16 cellular contexts compared by ENCODE assay signal in genomic region chr1:185319152-185319501, GRCh38. TPM values are rescaled to one million over a fixed set of nuclear protein-coding genes. Genes with fewer than 3 reads are reported as not detected.
DNase-seq lines count a peak whose midpoint lies in the region; ATAC-seq, FAIRE-seq and TF ChIP-seq lines count a peak whose summit lies in the region.
"Had no signal": no experiment of that assay in that cellular context is flagged by ENCODE, and none has a peak within 500 bp of the region (broad histone marks: within the 10 kb centered on the region; RNA-seq: fewer than 3 reads in every experiment).

No MANE protein-coding gene starts in this region.

- H3K27ac ChIP-seq in A549 (no peak overlapping the region), uterus (peak overlapping the region in 1 of 2 donors; percentile 95)
- H3K27ac ChIP-seq in CD4-positive, alpha-beta T cell (ENCODE audit: low read depth, low read length) = no peak overlapping the region
- H3K27ac ChIP-seq: cardiac muscle cell, WERI-Rb-1 had no signal

- no peaks in the 10 kb centered on the region for H3K36me3 ChIP-seq in uterus
- H3K36me3 ChIP-seq: cardiac muscle cell had no signal

- H3K4me3 ChIP-seq in A549 (no peak overlapping the region), uterus (no peak overlapping the region)
- H3K4me3 ChIP-seq: cardiac muscle cell had no signal

- ATAC-seq in A549 = no peak
- ATAC-seq in CD4-positive, alpha-beta T cell (ENCODE audit: poor library complexity) = no peak
- no peak for ATAC-seq in T-helper 17 cell
- ATAC-seq in natural killer cell = no peak

- no peaks in the 10 kb centered on the region for H3K27me3 Mint-ChIP-seq in CD4-positive, alpha-beta T cell
- H3K27me3 Mint-ChIP-seq in T-helper 17 cell (no peaks in the 10 kb centered on the region), natural killer cell (ENCODE audit: low read depth in 2 of 2) (no peaks in the 10 kb centered on the region)

- POLR2A ChIA-PET in A549 (lab: Yijun Ruan, JAX) = no interaction called here
- POLR2A ChIA-PET in CD4-positive, alpha-beta T cell (lab: Charles Lee) = interaction anchor here (2.8 to 4.3 kb wide), 2 partner anchors 19 to 360 kb away, joined by 40 to 44 read pairs; no protein-coding TSS in a partner anchor

- CTCF ChIA-PET in A549 (lab: Yijun Ruan, JAX) = interaction anchor here (0.7 to 4.9 kb wide), 3 partner anchors 276 to 362 kb away, joined by 4 to 30 read pairs (median 23); no protein-coding TSS in a partner anchor
- CTCF ChIA-PET in CD4-positive, alpha-beta T cell (lab: Charles Lee) = interaction anchor here (2.8 kb wide), 1 partner anchor 351 kb away, joined by 17 read pairs; no protein-coding TSS in a partner anchor

- peaks cover 31% of the 10 kb centered on the region for H3K36me3 Mint-ChIP-seq in CD4-positive, alpha-beta T cell (ENCODE audit: low read depth)
- H3K36me3 Mint-ChIP-seq in T-helper 17 cell (ENCODE audit: low read depth) (peaks cover 9% of the 10 kb centered on the region), natural killer cell (no peaks in the 10 kb centered on the region)

- no peak for TF ChIP-seq POLR2A in A549 (IDR thresholded peaks at IDR 0.05; ENCODE audit: low read length)
- TF ChIP-seq POLR2A in uterus (IDR thresholded peaks at IDR 0.05) = no peak

- 62% methylated on average over 1 of the region's 1 CpG for WGBS in A549 (ENCODE audit: missing lambda C conversion rate)

- H3K4me3 Mint-ChIP-seq in CD4-positive, alpha-beta T cell = no peak overlapping the region
- H3K4me3 Mint-ChIP-seq in T-helper 17 cell (peak overlapping the region; percentile 9), natural killer cell (no peak overlapping the region)
- H3K4me3 Mint-ChIP-seq: activated naive CD4-positive, alpha-beta T cell treated with anti-CD3 and anti-CD28 coated beads for 36 hours had no signal

- intact Hi-C loops in CD4-positive, alpha-beta T cell (cut with DNase I, micrococcal nuclease) = loop anchor here (2.0 to 10.0 kb wide), 9 partner anchors 20 to 1058 kb away; partner anchors contain the start of genes EDEM3 (in 1 of the 2), ODR4 (in 1 of the 2), RNF2 (in 1 of the 2) and TPR (in 1 of the 2)
- intact Hi-C loops in natural killer cell (cut with micrococcal nuclease) = loop anchor here (5.0 to 10.0 kb wide), 5 partner anchors 53 to 1056 kb away; partner anchors contain the start of genes NIBAN1, ODR4 and TPR
- intact Hi-C loops in uterus (cut with DNase I; ENCODE audit: low total_unique reads) = no loop called here

- H3K9me3 ChIP-seq in A549 (no peaks in the 10 kb centered on the region), T-helper 17 cell (ENCODE audit: control insufficient read depth, low read length, poor library complexity, severe bottlenecking) (no peaks in the 10 kb centered on the region), uterus (no peaks in the 10 kb centered on the region)
- H3K9me3 ChIP-seq in CD4-positive, alpha-beta T cell (ENCODE audit: control insufficient read depth, low read length) = no peaks in the 10 kb centered on the region

- DNase-seq in A549 (ENCODE audit: low read depth in 1 of 2, low spot score in 1 of 2) (no peak), T-helper 17 cell (no peak), natural killer cell (no peak), NCI-H69 (lab: John Stamatoyannopoulos, UW) (no peak), uterus (no peak), NCI-H146 (lab: John Stamatoyannopoulos, UW) (no peak)
- no peak for DNase-seq in CD4-positive, alpha-beta T cell
- DNase-seq: activated naive CD4-positive, alpha-beta T cell treated with anti-CD3 and anti-CD28 coated beads for 36 hours; DMS53; effector CD4-positive, alpha-beta T cell; mammary epithelial cell; NCI-H2081 treated with DMSO at 0.1 percent for 48 hours; NCI-H82; WERI-Rb-1 had no signal

- no peak for TF ChIP-seq CTCF in A549 (IDR thresholded peaks at IDR 0.05)
- no peak for TF ChIP-seq CTCF in CD4-positive, alpha-beta T cell (IDR thresholded peaks at IDR 0.05)
- no peak for TF ChIP-seq CTCF in natural killer cell (IDR thresholded peaks at IDR 0.05)
- no peak for TF ChIP-seq CTCF in uterus (IDR thresholded peaks at IDR 0.05)

- FAIRE-seq in A549 (lab: Jason Lieb, UNC) = no peak
- FAIRE-seq: islet of Langerhans had no signal

- no peak for TF ChIP-seq EP300 in A549 (IDR thresholded peaks at IDR 0.05)

- no peak for TF ChIP-seq RAD21 in A549 (conservative IDR thresholded peaks at IDR 0.05 in 1 of 2, IDR thresholded peaks at IDR 0.05 in 1 of 2)

- H3K27me3 ChIP-seq in CD4-positive, alpha-beta T cell (ENCODE audit: control insufficient read depth, insufficient read depth, low read length) = no peaks in the 10 kb centered on the region
- H3K27me3 ChIP-seq in uterus = no peaks in the 10 kb centered on the region
- H3K27me3 ChIP-seq: cardiac muscle cell had no signal

- H3K4me2 ChIP-seq in A549 = 0 out of 3 replicates have a peak overlapping the region, but pooled peaks have one; percentile 80

- H3K4me1 Mint-ChIP-seq in CD4-positive, alpha-beta T cell (ENCODE audit: low read depth) = peaks cover 35% of the 10 kb centered on the region
- peaks cover 22% of the 10 kb centered on the region for H3K4me1 Mint-ChIP-seq in T-helper 17 cell
- H3K4me1 Mint-ChIP-seq in natural killer cell = peaks cover 35 to 39% of the 10 kb centered on the region in 2 donors

- no peaks in the 10 kb centered on the region for H3K9me3 Mint-ChIP-seq in CD4-positive, alpha-beta T cell
- H3K9me3 Mint-ChIP-seq in natural killer cell = no peaks in the 10 kb centered on the region

- peak overlapping the region; percentile 98 for H3K27ac Mint-ChIP-seq in CD4-positive, alpha-beta T cell
- H3K27ac Mint-ChIP-seq in T-helper 17 cell (no peak overlapping the region), natural killer cell (peak overlapping the region; percentile 98 to 99)
- H3K27ac Mint-ChIP-seq: activated naive CD4-positive, alpha-beta T cell treated with anti-CD3 and anti-CD28 coated beads for 36 hours had no signal

- H3K4me1 ChIP-seq in A549 = peaks cover 30% of the 10 kb centered on the region
- H3K4me1 ChIP-seq in uterus = peaks cover 7 to 10% of the 10 kb centered on the region in 2 donors

TF ChIP-seq in A549, 52 proteins besides CTCF, POLR2A, EP300 and RAD21:
- TF ChIP-seq NPAS2 (CRISPR knock-in tag; IDR thresholded peaks at IDR 0.05; ENCODE audit: borderline replicate concordance) = no peak
- no peak for TF ChIP-seq ESRRA (IDR thresholded peaks at IDR 0.05; ENCODE audit: borderline replicate concordance, low read length)
- TF ChIP-seq BCL3 (IDR thresholded peaks at IDR 0.05) = no peak
- no peak for TF ChIP-seq SREBF2 (IDR thresholded peaks at IDR 0.05)
- no peak for TF ChIP-seq PHF8 (IDR thresholded peaks at IDR 0.05; ENCODE audit: borderline replicate concordance, low read depth)
- TF ChIP-seq SMC3 (IDR thresholded peaks at IDR 0.05) = no peak
- TF ChIP-seq CHD2 (IDR thresholded peaks at IDR 0.05; ENCODE audit: low read length, partially characterized antibody) = no peak
- TF ChIP-seq TFCP2L1 (CRISPR knock-in tag; IDR thresholded peaks at IDR 0.05) = no peak
- TF ChIP-seq, protein P1, sequence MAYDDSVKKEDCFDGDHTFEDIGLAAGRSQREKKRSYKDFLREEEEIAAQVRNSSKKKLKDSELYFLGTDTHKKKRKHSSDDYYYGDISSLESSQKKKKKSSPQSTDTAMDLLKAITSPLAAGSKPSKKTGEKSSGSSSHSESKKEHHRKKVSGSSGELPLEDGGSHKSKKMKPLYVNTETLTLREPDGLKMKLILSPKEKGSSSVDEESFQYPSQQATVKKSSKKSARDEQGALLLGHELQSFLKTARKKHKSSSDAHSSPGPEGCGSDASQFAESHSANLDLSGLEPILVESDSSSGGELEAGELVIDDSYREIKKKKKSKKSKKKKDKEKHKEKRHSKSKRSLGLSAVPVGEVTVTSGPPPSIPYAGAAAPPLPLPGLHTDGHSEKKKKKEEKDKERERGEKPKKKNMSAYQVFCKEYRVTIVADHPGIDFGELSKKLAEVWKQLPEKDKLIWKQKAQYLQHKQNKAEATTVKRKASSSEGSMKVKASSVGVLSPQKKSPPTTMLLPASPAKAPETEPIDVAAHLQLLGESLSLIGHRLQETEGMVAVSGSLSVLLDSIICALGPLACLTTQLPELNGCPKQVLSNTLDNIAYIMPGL (CRISPR knock-in tag; IDR thresholded peaks at IDR 0.05; ENCODE audit: borderline replicate concordance) = no peak
- TF ChIP-seq HOXB13 (CRISPR knock-in tag; IDR thresholded peaks at IDR 0.05; ENCODE audit: low read depth) = no peak
- no peak for TF ChIP-seq MAX (IDR thresholded peaks at IDR 0.05)

RNA-seq across cellular contexts. Expression of gene IVNS1ABP, which starts 2.1 kb away (rescaled TPM):
- polyA plus RNA-seq in A549 (2011; rRNA removed) = 62.9 and 71.4 TPM in 2 replicates
- polyA plus RNA-seq in A549 (2012; cell fraction: cytosol; rRNA removed) = 17.8 and 18.4 TPM in 2 replicates
- polyA plus RNA-seq in A549 (2012; cell fraction: nucleus; rRNA removed) = 33.4 and 56.9 TPM in 2 replicates
- polyA plus RNA-seq in A549 (2017; fragmentation: RNase III; extraction: RNeasy Plus Mini Kit Qiagen cat#74134 plus additional on column Dnase treatment) = 63.9 to 81.0 TPM (median 72.0 TPM) in 3 replicates
- 49.4 and 52.8 TPM in 2 replicates for polyA minus RNA-seq in A549 (2011; rRNA and poly(A)+ RNA removed)
- total RNA-seq in CD4-positive, alpha-beta T cell = 100 to 1,000 TPM; 234 to 254 TPM
- 100 to 1,000 TPM; 467 to 499 TPM for total RNA-seq in T-helper 17 cell
- 100 to 1,000 TPM; 250 to 394 (median 299) TPM for total RNA-seq in natural killer cell
- total RNA-seq in uterus = 100 to 1,000 TPM in 1 of 4 donors, 10 to 100 TPM in 3; 28.8 to 113 (median 39.4) TPM
